Comparison of ENCODE assay signal across 2 cellular contexts in the genomic region with DNA sequence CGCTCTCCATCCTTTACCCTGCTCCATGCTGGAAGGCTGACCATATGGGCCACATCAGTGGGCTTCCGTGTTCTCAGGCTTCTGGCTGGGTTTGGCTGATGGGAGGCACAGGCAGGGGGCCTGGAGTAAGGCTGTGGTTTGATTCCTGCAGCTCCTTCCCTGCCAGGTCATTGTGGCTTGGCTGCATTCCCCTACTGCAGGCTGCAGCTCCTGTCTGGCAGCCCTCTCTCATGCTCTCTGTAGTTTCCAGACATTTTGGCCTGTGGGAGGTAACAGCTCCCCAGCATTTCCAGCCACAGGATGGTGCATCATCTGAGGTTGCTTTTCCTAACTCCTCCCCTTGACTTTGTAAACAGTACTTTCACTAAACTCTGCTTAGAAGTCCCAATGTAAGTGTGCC.
A peak's percentile ranks its signal among the peaks of the same experiment; 100 is the strongest.
TF ChIP-seq lines count a peak whose summit lies in the region.

No MANE protein-coding gene starts in this region.

TF ChIP-seq in IMR-90, 13 proteins besides CTCF, POLR2A, EP300 and RAD21:
- TF ChIP-seq BHLHE40 (IDR thresholded peaks at IDR 0.05; ENCODE audit: low read depth, low read length): no peak
- TF ChIP-seq FOS (IDR thresholded peaks at IDR 0.05; ENCODE audit: low read depth, low read length): no peak
- TF ChIP-seq RCOR1 (IDR thresholded peaks at IDR 0.05; ENCODE audit: insufficient replicate concordance, low read length): no peak
- TF ChIP-seq ELK1 (IDR thresholded peaks at IDR 0.05; ENCODE audit: borderline replicate concordance, low read depth, low read length): no peak
- no peak for TF ChIP-seq CHD1 (IDR thresholded peaks at IDR 0.05; ENCODE audit: low read depth, low read length)
- TF ChIP-seq SMC3 (IDR thresholded peaks at IDR 0.05; ENCODE audit: low read depth, low read length): no peak
- TF ChIP-seq RFX5 (IDR thresholded peaks at IDR 0.05; ENCODE audit: low read depth, low read length): no peak

TF ChIP-seq in K562, 482 proteins besides CTCF, POLR2A, EP300 and RAD21:
- TF ChIP-seq NFE2 (IDR thresholded peaks at IDR 0.05; ENCODE audit: low read depth) (peak; percentile 57), ZBTB1 (CRISPR knock-in tag; IDR thresholded peaks at IDR 0.05; ENCODE audit: borderline replicate concordance, low read depth) (no peak), NCOA6 (IDR thresholded peaks at IDR 0.05) (no peak), SAFB2 (IDR thresholded peaks at IDR 0.05; ENCODE audit: borderline replicate concordance, low read depth, low read length, severe bottlenecking) (no peak), XRCC4 (IDR thresholded peaks at IDR 0.05; ENCODE audit: extremely low read depth, insufficient read depth, insufficient read length) (no peak), ZNF354B (CRISPR knock-in tag; IDR thresholded peaks at IDR 0.05) (no peak), NFIC (IDR thresholded peaks at IDR 0.05) (peak; percentile 32; the same call in 1 of the 2 replicates), FOXO4 (CRISPR knock-in tag; IDR thresholded peaks at IDR 0.05) (no peak)
TF ChIP-seq in K562: peak in this region for 2.
